Comparison of ENCODE assay signal across 20 cellular contexts in genomic region chr2:205778326-205778725, GRCh38.
"Had no signal": no experiment of that assay in that cellular context is flagged by ENCODE, and none has a peak within 500 bp of the region (broad histone marks: within the 10 kb centered on the region; RNA-seq: fewer than 3 reads in every experiment).

No MANE protein-coding gene starts in this region.

- H3K36me3 ChIP-seq: gastrocnemius medialis, neutrophil, pancreas, tibial artery, vagina had no signal

- H3K27ac Mint-ChIP-seq: activated CD4-positive, alpha-beta memory T cell treated with anti-CD3 and anti-CD28 coated beads for 36 hours; activated naive CD8-positive, alpha-beta T cell treated with anti-CD3 and anti-CD28 coated beads, Interleukin-2, amount 10 ng/mL, durations not matched to agents 7 days and 5 days; activated T-helper 1 cell treated with anti-CD3 and anti-CD28 coated beads, Interleukin-12 subunit alpha, Interleukin-12 subunit beta, Interleukin-2, Interleukin-4 antibody, amounts not matched to agents 30 ng/mL and 10 ng/mL and 1 ng/mL, durations not matched to agents 14 hours and 24 hours and 36 hours; natural killer cell treated with Interleukin-12 subunit alpha and Interleukin-12 subunit beta and Interleukin-15 and Interleukin-18, amount 100 ng/mL, for 72 hours had no signal

- H3K36me3 Mint-ChIP-seq: activated CD4-positive, alpha-beta memory T cell treated with anti-CD3 and anti-CD28 coated beads for 36 hours; activated naive CD8-positive, alpha-beta T cell treated with anti-CD3 and anti-CD28 coated beads, Interleukin-2, amount 10 ng/mL, durations not matched to agents 7 days and 5 days; natural killer cell treated with Interleukin-12 subunit alpha and Interleukin-12 subunit beta and Interleukin-15 and Interleukin-18, amount 100 ng/mL, for 72 hours had no signal

- H3K4me3 ChIP-seq: body of pancreas, gastrocnemius medialis, heart left ventricle, pancreas, tibial artery, vagina had no signal

- H3K27me3 ChIP-seq: body of pancreas, gastrocnemius medialis, pancreas, vagina had no signal

- H3K9me3 ChIP-seq: body of pancreas, gastrocnemius medialis, heart left ventricle, neutrophil, pancreas, tibial artery, vagina had no signal

- ATAC-seq: body of pancreas; gastrocnemius medialis; heart left ventricle; natural killer cell treated with Interleukin-12 subunit alpha and Interleukin-12 subunit beta and Interleukin-15 and Interleukin-18, amount 100 ng/mL, for 72 hours; pancreas had no signal

- H3K4me3 Mint-ChIP-seq: activated CD4-positive, alpha-beta memory T cell treated with anti-CD3 and anti-CD28 coated beads for 36 hours; activated naive CD8-positive, alpha-beta T cell treated with anti-CD3 and anti-CD28 coated beads, Interleukin-2, amount 10 ng/mL, durations not matched to agents 7 days and 5 days; activated T-helper 1 cell treated with anti-CD3 and anti-CD28 coated beads, Interleukin-12 subunit alpha, Interleukin-12 subunit beta, Interleukin-2, Interleukin-4 antibody, amounts not matched to agents 30 ng/mL and 10 ng/mL and 1 ng/mL, durations not matched to agents 14 hours and 24 hours and 36 hours; natural killer cell treated with Interleukin-12 subunit alpha and Interleukin-12 subunit beta and Interleukin-15 and Interleukin-18, amount 100 ng/mL, for 72 hours had no signal

- H3K4me1 ChIP-seq: gastrocnemius medialis, heart left ventricle, pancreas, tibial artery had no signal

- DNase-seq: activated CD4-positive, alpha-beta memory T cell treated with anti-CD3 and anti-CD28 coated beads for 36 hours; activated gamma-delta T cell treated with Interleukin-2 at 50 U/mL for 16 hours; activated naive CD8-positive, alpha-beta T cell treated with anti-CD3 and anti-CD28 coated beads, Interleukin-2, amount 10 ng/mL, durations not matched to agents 7 days and 5 days; activated T-cell treated with anti-CD3 and anti-CD28 coated beads for 4 hours; body of pancreas; central memory CD4-positive, alpha-beta T cell; erythroblast; gastrocnemius medialis; heart left ventricle; pancreas; stimulated activated CD4-positive, alpha-beta T cell treated with anti-CD3 and anti-CD28 coated beads, Interleukin-1b, Interleukin-23, amount 100 ng/mL, for 48 hours; stimulated activated CD8-positive, alpha-beta memory T cell treated with anti-CD3 and anti-CD28 coated beads, Interleukin-4, amount 100 ng/mL, for 48 hours; stimulated activated naive CD4-positive, alpha-beta T cell treated with Interleukin-2 at 50 U/mL for 16 hours; substantia nigra; SW 1271; tibial artery had no signal

- H3K27ac ChIP-seq: body of pancreas, gastrocnemius medialis, neutrophil, pancreas, tibial artery, vagina had no signal

- H3K9me3 Mint-ChIP-seq: activated CD4-positive, alpha-beta memory T cell treated with anti-CD3 and anti-CD28 coated beads for 36 hours; activated naive CD8-positive, alpha-beta T cell treated with anti-CD3 and anti-CD28 coated beads, Interleukin-2, amount 10 ng/mL, durations not matched to agents 7 days and 5 days; activated T-helper 1 cell treated with anti-CD3 and anti-CD28 coated beads, Interleukin-12 subunit alpha, Interleukin-12 subunit beta, Interleukin-2, Interleukin-4 antibody, amounts not matched to agents 30 ng/mL and 10 ng/mL and 1 ng/mL, durations not matched to agents 14 hours and 24 hours and 36 hours; natural killer cell treated with Interleukin-12 subunit alpha and Interleukin-12 subunit beta and Interleukin-15 and Interleukin-18, amount 100 ng/mL, for 72 hours had no signal
